ENCODE assay signal across 7 cellular contexts in the genomic region with DNA sequence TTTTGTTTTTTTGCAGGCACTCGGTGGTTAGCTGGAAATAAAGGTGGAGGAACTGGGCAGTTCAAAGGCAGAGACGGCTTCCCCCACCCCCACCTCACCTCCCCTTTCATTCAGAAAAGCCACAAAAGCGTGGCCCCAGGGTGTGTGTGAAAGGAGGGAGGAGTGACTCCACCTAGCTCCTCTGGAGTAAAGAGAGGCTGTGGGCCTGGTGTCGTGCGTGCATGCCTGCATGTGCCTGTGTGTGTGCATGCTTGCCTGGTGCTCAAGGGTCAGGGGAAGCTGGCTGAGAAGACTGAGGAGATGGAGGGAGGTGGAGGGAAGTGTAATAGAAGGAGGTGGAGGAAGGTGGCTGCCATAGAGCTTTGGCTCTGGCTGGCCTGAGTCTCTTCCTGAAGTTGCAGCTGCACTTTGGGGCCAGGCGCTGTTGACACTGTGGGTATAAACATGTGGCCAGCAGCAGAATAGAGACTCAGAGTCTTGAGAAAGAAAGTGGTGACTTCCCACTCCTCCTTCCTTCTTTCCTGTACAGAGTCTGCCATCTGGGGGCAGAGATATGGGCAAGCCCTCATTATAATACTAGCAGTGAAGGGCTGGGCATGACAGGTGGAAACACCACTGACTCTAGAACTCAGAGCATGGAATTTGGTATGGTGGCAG. TPM values are rescaled to one million over a fixed set of nuclear protein-coding genes. Genes with fewer than 3 reads are reported as not detected.
DNase-seq lines count a peak whose midpoint lies in the region; ATAC-seq and TF ChIP-seq lines count a peak whose summit lies in the region.

No MANE protein-coding gene starts in this region.

- no peaks in the 10 kb centered on the region for H3K79me2 ChIP-seq in PC-9 (ENCODE audit: low read depth)
- H3K79me2 ChIP-seq in parathyroid adenoma: no peaks in the 10 kb centered on the region

- peak; percentile 47 for DNase-seq in GM20000 (ENCODE audit: low spot score)
- DNase-seq in PC-9: peak; percentile 72 to 77
- DNase-seq in choroid plexus epithelial cell (ENCODE audit: low read depth): peak; percentile 8
- DNase-seq in effector CD8-positive, alpha-beta T cell (lab: John Stamatoyannopoulos, UW): no peak

- H3K36me3 ChIP-seq in PC-9 (ENCODE audit: low read depth) (no peaks in the 10 kb centered on the region), parathyroid adenoma (ENCODE audit: control insufficient read depth, insufficient read depth, low read length) (no peaks in the 10 kb centered on the region)

- H3K27me3 ChIP-seq in PC-9 (ENCODE audit: insufficient read depth, low read depth) (no peaks in the 10 kb centered on the region), parathyroid adenoma (ENCODE audit: control insufficient read depth, insufficient read depth, low read length) (no peaks in the 10 kb centered on the region)

- peaks cover 26% of the 10 kb centered on the region for H3F3A ChIP-seq in PC-9 (ENCODE audit: insufficient read depth, low read depth)

- peak overlapping the region; percentile 90 for H2AFZ ChIP-seq in PC-9
- H2AFZ ChIP-seq in parathyroid adenoma: peak overlapping the region; percentile 76

- ATAC-seq in HG03460 (IDR thresholded peaks at IDR 0.05; ENCODE audit: unreplicated experiment): peak; percentile 72

- H3K27ac ChIP-seq in PC-9 (peak overlapping the region; percentile 63), parathyroid adenoma (no peak overlapping the region)

- H3K9ac ChIP-seq in parathyroid adenoma: no peak overlapping the region

- H3K9me2 ChIP-seq in PC-9 (ENCODE audit: insufficient read depth): no peaks in the 10 kb centered on the region

- H3K4me2 ChIP-seq in PC-9: peak overlapping the region; percentile 85
- H3K4me2 ChIP-seq in parathyroid adenoma (ENCODE audit: low read length): no peak overlapping the region

- POLR2A ChIA-PET in PC-9 (lab: Charles Lee; ENCODE audit: unreplicated experiment): interaction anchor here (0.8 to 1.2 kb wide), 2 partner anchors 8 to 37 kb away, joined by 3 to 46 read pairs; a partner anchor contains a TSS

- no peaks in the 10 kb centered on the region for H4K20me1 ChIP-seq in PC-9 (ENCODE audit: insufficient read depth)

- H3K4me3 ChIP-seq in PC-9 (peak overlapping the region; percentile 47; the same call in 1 of the 2 replicates), choroid plexus epithelial cell (ENCODE audit: low read depth, low read length) (no peak overlapping the region), parathyroid adenoma (ENCODE audit: low read depth, low read length) (no peak overlapping the region)

- no peaks in the 10 kb centered on the region for H3K9me3 ChIP-seq in PC-9 (ENCODE audit: insufficient read depth, low read depth)
- H3K9me3 ChIP-seq in parathyroid adenoma (ENCODE audit: control insufficient read depth, low read length): no peaks in the 10 kb centered on the region

- intact Hi-C loops in PC-9 (cut with micrococcal nuclease; ENCODE audit: unreplicated experiment): loop anchor here (1.0 to 5.0 kb wide), 4 partner anchors 36 to 273 kb away; a partner anchor contains a TSS

- H3K4me1 ChIP-seq in PC-9 (replicated peaks; ENCODE audit: insufficient read depth) (peaks cover 24% of the 10 kb centered on the region), parathyroid adenoma (no peaks in the 10 kb centered on the region)

- CTCF ChIA-PET in PC-9 (lab: Charles Lee): interaction anchor here (0.6 to 2.3 kb wide), 8 partner anchors 24 to 91 kb away, joined by 3 to 11 read pairs (median 4); no protein-coding TSS in a partner anchor

- TF ChIP-seq CTCF in GM12872 (IDR thresholded peaks at IDR 0.05; ENCODE audit: insufficient read depth, low read depth, low read length) (0 out of 3 replicates have a peak, but pooled peaks have one; percentile 24), GM20000 (IDR thresholded peaks at IDR 0.05; ENCODE audit: extremely low read depth, missing control alignments) (peak; percentile 22), PC-9 (conservative IDR thresholded peaks at IDR 0.05) (peak; percentile 29; the same call in 1 of the 2 replicates), choroid plexus epithelial cell (conservative IDR thresholded peaks at IDR 0.05; ENCODE audit: low read depth, low read length) (no peak), parathyroid adenoma (IDR thresholded peaks at IDR 0.05) (no peak)

- no TSS peak for BruUV-seq in PC-9 (replicated peaks; lab: Mats Ljungman, UMichigan)

RNA-seq across cellular contexts. Expression of a gene that starts 36.9 kb away (rescaled TPM):
- 146 and 152 TPM in 2 replicates for total RNA-seq in PC-9 (2021)

Comparison
In these comparisons a context has a peak if more than half of its experiments do, and no peak if none do; other contexts are left out.
1. CTCF ChIP-seq: peak in GM12872 (single experiment), GM20000 (single experiment) and PC-9 (single experiment); none in choroid plexus epithelial cell (single experiment) and parathyroid adenoma (single experiment).